ENCODE assay signal across 14 cellular contexts in the genomic region with DNA sequence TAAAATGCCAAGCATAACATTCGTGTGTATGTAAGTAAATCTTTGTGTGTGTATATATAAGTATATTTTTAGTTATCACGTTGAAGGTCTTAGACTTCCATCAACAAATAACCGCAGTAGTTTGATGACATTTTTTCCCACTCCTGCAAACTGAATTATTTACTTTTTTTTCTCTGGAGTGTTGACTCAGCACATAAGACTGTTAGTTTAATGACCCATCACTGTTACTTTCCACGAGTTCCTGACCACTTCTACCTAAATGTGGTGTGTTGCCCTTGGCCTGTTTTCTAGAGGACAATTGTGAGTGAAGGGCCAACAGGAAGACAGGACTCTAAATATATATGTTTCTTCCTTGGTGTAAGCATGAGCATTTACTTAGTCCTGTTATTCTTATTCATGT.
DNase-seq lines count a peak whose midpoint lies in the region; ATAC-seq and TF ChIP-seq lines count a peak whose summit lies in the region.
"Had no signal": no experiment of that assay in that cellular context is flagged by ENCODE, and none has a peak within 500 bp of the region (broad histone marks: within the 10 kb centered on the region; RNA-seq: fewer than 3 reads in every experiment).

No MANE protein-coding gene starts in this region.

- H3K27ac ChIP-seq in upper lobe of right lung (no peak overlapping the region), endodermal cell (ENCODE audit: low read depth, low read length) (no peak overlapping the region)
- H3K27ac ChIP-seq: parathyroid adenoma, stomach had no signal

- no peak overlapping the region for H3K4me3 Mint-ChIP-seq in endodermal cell

- H3K36me3 ChIP-seq in upper lobe of right lung (peaks cover 4% of the 10 kb centered on the region), endodermal cell (ENCODE audit: control insufficient read depth, insufficient read depth, low read length) (no peaks in the 10 kb centered on the region)

- ATAC-seq in upper lobe of right lung (peak; percentile 74), HG03565 (IDR thresholded peaks at IDR 0.05; ENCODE audit: unreplicated experiment) (no peak), GM19328 (IDR thresholded peaks at IDR 0.05; ENCODE audit: unreplicated experiment) (no peak)

- peaks cover 3% of the 10 kb centered on the region for H3K9me3 Mint-ChIP-seq in endodermal cell

- no peak overlapping the region for H3K9ac ChIP-seq in endodermal cell (ENCODE audit: extremely low read depth, low read length, poor library complexity, severe bottlenecking)
- H3K9ac ChIP-seq: parathyroid adenoma had no signal

- no peaks in the 10 kb centered on the region for H3K27me3 Mint-ChIP-seq in endodermal cell (ENCODE audit: insufficient read depth)

- H3K4me1 ChIP-seq in upper lobe of right lung (peaks cover 4% of the 10 kb centered on the region), endodermal cell (ENCODE audit: control insufficient read depth, insufficient read depth, low read length) (peaks cover 3% of the 10 kb centered on the region)
- H3K4me1 ChIP-seq: parathyroid adenoma had no signal

- no peak overlapping the region for H3K4me3 ChIP-seq in upper lobe of right lung
- H3K4me3 ChIP-seq in endodermal cell (ENCODE audit: low read length), result no peak overlapping the region
- H3K4me3 ChIP-seq: stomach had no signal

- peaks cover 8% of the 10 kb centered on the region for H3K4me1 Mint-ChIP-seq in endodermal cell

- intact Hi-C loops in upper lobe of right lung (cut with DNase I), result no loop called here

- H3K36me3 Mint-ChIP-seq in endodermal cell (ENCODE audit: low read depth), result peaks cover 2% of the 10 kb centered on the region

- DNase-seq in NCI-H510A treated with DMSO at 0.1 percent for 48 hours (lab: John Stamatoyannopoulos, UW), result peak; percentile 37
- no peak for DNase-seq in NCI-H510A (lab: John Stamatoyannopoulos, UW)
- peak; percentile 89 for DNase-seq in amniotic epithelial cell (ENCODE audit: low read depth)
- peak; percentile 59 for DNase-seq in glomerular visceral epithelial cell (ENCODE audit: extremely low spot score)
- DNase-seq in upper lobe of right lung, result no peak
- DNase-seq in endodermal cell, result no peak
- DNase-seq: amygdala; left cardiac atrium; RPMI8226; stimulated activated CD4-positive, alpha-beta T cell treated with anti-CD3 and anti-CD28 coated beads, Interleukin-4, amount 100 ng/mL, for 1 hour; stomach had no signal

- 81% methylated on average over 3 of the region's 4 CpGs; no CpG with 5 or more reads in 1 of the 2 experiments for WGBS in endodermal cell (ENCODE audit: insufficient coverage in 1 of 2, insufficient read length in 1 of 2), 2 experiments

- no peak overlapping the region for H3K27ac Mint-ChIP-seq in endodermal cell

- H3K27me3 ChIP-seq in upper lobe of right lung (no peaks in the 10 kb centered on the region), endodermal cell (ENCODE audit: control insufficient read depth, insufficient read depth, low read length, poor library complexity, severe bottlenecking) (no peaks in the 10 kb centered on the region)
- H3K27me3 ChIP-seq: stomach had no signal

- H3K9me3 ChIP-seq in upper lobe of right lung (no peaks in the 10 kb centered on the region), endodermal cell (ENCODE audit: control insufficient read depth, low read length) (peaks cover 11% of the 10 kb centered on the region)
- H3K9me3 ChIP-seq: stomach had no signal

- TF ChIP-seq CTCF in upper lobe of right lung (IDR thresholded peaks at IDR 0.05) (no peak), endodermal cell (conservative IDR thresholded peaks at IDR 0.05) (no peak)

Comparison
In these comparisons a context has a peak if more than half of its experiments do, and no peak if none do; other contexts are left out.
1. DNase-seq: peak in NCI-H510A treated with DMSO at 0.1 percent for 48 hours (single experiment), amniotic epithelial cell (single experiment) and glomerular visceral epithelial cell (single experiment); none in NCI-H510A (single experiment), upper lobe of right lung (single experiment) and endodermal cell (single experiment).